In genomic region chr4:120348521-120348920, GRCh38 we compare ENCODE assay signal across 20 cellular contexts.
"Had no signal": no experiment of that assay in that cellular context is flagged by ENCODE, and none has a peak within 500 bp of the region (broad histone marks: within the 10 kb centered on the region; RNA-seq: fewer than 3 reads in every experiment).

No MANE protein-coding gene starts in this region.

- H3K36me3 ChIP-seq: pancreas, tibial artery, upper lobe of left lung, uterus had no signal

- H3K4me1 ChIP-seq: pancreas, tibial artery, upper lobe of left lung, uterus had no signal

- H3K27ac ChIP-seq: coronary artery, dorsolateral prefrontal cortex, pancreas, tibial artery, upper lobe of left lung, uterus had no signal

- H3K4me2 ChIP-seq: smooth muscle cell had no signal

- H3K27me3 ChIP-seq: dorsolateral prefrontal cortex, pancreas, tibial artery, upper lobe of left lung, uterus had no signal

- H3K9me3 ChIP-seq: pancreas, tibial artery, upper lobe of left lung, uterus had no signal

- H3K4me3 ChIP-seq: coronary artery, dorsolateral prefrontal cortex, lung, pancreas, smooth muscle cell, tibial artery, upper lobe of left lung, uterus had no signal

- DNase-seq: dorsolateral prefrontal cortex; effector CD8-positive, alpha-beta T cell; foreskin melanocyte; head of caudate nucleus; hippocampal formation; left colon; left ventricle myocardium superior; naive thymus-derived CD4-positive, alpha-beta T cell; nephron progenitor cell; pancreas; right cardiac atrium; stimulated activated CD4-positive, alpha-beta T cell treated with anti-CD3 and anti-CD28 coated beads, Interleukin-4, amount 100 ng/mL, for 1 hour; stimulated activated CD8-positive, alpha-beta memory T cell treated with anti-CD3 and anti-CD28 coated beads, Interleukin-4, amount 100 ng/mL, for 48 hours; stimulated activated naive CD8-positive, alpha-beta T cell treated with anti-CD3 and anti-CD28 coated beads, Interleukin-15, Interleukin-2, amounts not matched to agents 100 U/mL and 50 U/mL, for 24 hours; tibial artery; upper lobe of left lung; uterus had no signal
